3 cellular contexts compared by ENCODE assay signal in the genomic region with DNA sequence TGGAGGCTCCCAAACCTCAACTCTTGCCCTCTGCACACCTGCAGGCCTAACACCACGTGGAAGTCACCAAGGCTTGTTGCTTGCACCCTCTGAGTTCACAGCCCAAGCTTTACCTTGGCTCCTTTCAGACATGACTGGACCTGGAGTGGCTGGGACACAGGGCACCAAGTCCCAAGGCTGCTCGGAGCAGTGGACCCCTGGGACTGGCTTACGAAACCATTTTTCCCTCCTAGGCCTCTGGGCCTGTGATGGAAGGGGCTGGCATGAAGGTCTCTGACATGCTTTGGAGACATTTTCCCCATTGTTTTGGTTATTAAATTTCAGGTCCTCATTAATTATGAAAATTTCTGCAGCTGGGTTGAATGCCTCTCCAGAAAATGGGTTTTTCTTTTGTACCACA.
"Had no signal": no experiment of that assay in that cellular context is flagged by ENCODE, and none has a peak within 500 bp of the region (broad histone marks: within the 10 kb centered on the region; RNA-seq: fewer than 3 reads in every experiment).

No MANE protein-coding gene starts in this region.

- H3K4me3 ChIP-seq: GM12878 had no signal

- DNase-seq: GDM1, GF-D8 had no signal

- ATAC-seq: GM12878 had no signal
